12 cellular contexts compared by ENCODE assay signal in genomic region chr19:46862974-46863632, GRCh38. TPM values are rescaled to one million over a fixed set of nuclear protein-coding genes. Genes with fewer than 3 reads are reported as not detected.
DNase-seq lines count a peak whose midpoint lies in the region; ATAC-seq and TF ChIP-seq lines count a peak whose summit lies in the region.
"Had no signal": no experiment of that assay in that cellular context is flagged by ENCODE, and none has a peak within 500 bp of the region (broad histone marks: within the 10 kb centered on the region; RNA-seq: fewer than 3 reads in every experiment).

No MANE protein-coding gene starts in this region.

- H3K4me1 ChIP-seq in tibial nerve = peaks cover 0 to 71% (median 42%) of the 10 kb centered on the region in 4 donors

- TF ChIP-seq EP300 in tibial nerve (IDR thresholded peaks at IDR 0.05) = no peak

- no peaks in the 10 kb centered on the region for H3K9me3 ChIP-seq in tibial nerve

- no peak for TF ChIP-seq POLR2A in tibial nerve (IDR thresholded peaks at IDR 0.05)

- H3K27ac ChIP-seq in VCaP = peak overlapping the region; percentile 99
- H3K27ac ChIP-seq in tibial nerve = peak overlapping the region in 3 of 4 donors; percentile 49 to 99 (median 96)

- no peak for ATAC-seq in GM18498 (IDR thresholded peaks at IDR 0.05; ENCODE audit: unreplicated experiment)
- no peak for ATAC-seq in GM21619 (IDR thresholded peaks at IDR 0.05; ENCODE audit: unreplicated experiment)
- ATAC-seq: CD8-positive, alpha-beta T cell had no signal

- 29 to 30% methylated on average over 4 of the region's 4 CpGs for WGBS in tibial nerve, 2 donors

- DNase-seq in activated CD8-positive, alpha-beta memory T cell treated with anti-CD3 and anti-CD28 coated beads, Interleukin-2, amount 50 U/mL, for 48 hours = peak; percentile 50
- no peak for DNase-seq in activated CD8-positive, alpha-beta memory T cell treated with anti-CD3 and anti-CD28 coated beads for 24 hours
- DNase-seq in kidney epithelial cell (ENCODE audit: low read depth) = no peak
- DNase-seq in tibial nerve (ENCODE audit: low spot score in 2 of 2) = no peak
- no peak for DNase-seq in stimulated activated CD4-positive, alpha-beta T cell treated with anti-CD3 and anti-CD28 coated beads, Interleukin-2, amount 100 ng/mL, for 24 hours
- DNase-seq: activated naive CD4-positive, alpha-beta T cell treated with anti-CD3 and anti-CD28 coated beads, Interleukin-2, amount 10 ng/mL, durations not matched to agents 7 days and 5 days; naive B cell; NCI-H510A had no signal

- H3K4me3 ChIP-seq in kidney epithelial cell (ENCODE audit: low read depth, low read length) (peak overlapping the region; percentile 15), tibial nerve (peak overlapping the region in 3 of 4 donors; percentile 65 to 92 (median 72))

- H3K36me3 ChIP-seq in kidney epithelial cell (ENCODE audit: control insufficient read depth, insufficient read depth, low read length) = no peaks in the 10 kb centered on the region
- H3K36me3 ChIP-seq in tibial nerve = no peaks in the 10 kb centered on the region

- H3K27me3 ChIP-seq in kidney epithelial cell (ENCODE audit: control insufficient read depth, insufficient read depth, low read length) (no peaks in the 10 kb centered on the region), tibial nerve (no peaks in the 10 kb centered on the region)

- TF ChIP-seq CTCF in VCaP (conservative IDR thresholded peaks at IDR 0.05) = no peak
- TF ChIP-seq CTCF in kidney epithelial cell (IDR thresholded peaks at IDR 0.05; ENCODE audit: insufficient read depth, low read length, poor library complexity, severe bottlenecking) = no peak
- TF ChIP-seq CTCF in tibial nerve (IDR thresholded peaks at IDR 0.05) = no peak

RNA-seq across cellular contexts. Expression of gene ARHGAP35, which starts 2.3 kb away (rescaled TPM):
- 30.9 and 31.6 TPM in 2 replicates for total RNA-seq in kidney epithelial cell
- total RNA-seq in tibial nerve = 10 to 100 TPM; 43.3 to 50.3 (median 48.6) TPM

RNA-seq across cellular contexts. Expression of gene AP2S1, which starts 12.5 kb away (rescaled TPM):
- total RNA-seq in kidney epithelial cell (157 and 198 TPM in 2 replicates), tibial nerve (100 to 1,000 TPM in 1 of 4 donors, 10 to 100 TPM in 3; 32.1 to 108 (median 64.6) TPM)
